ENCODE assay signal across 9 cellular contexts in genomic region chr6:44925100-44925739, GRCh38.
DNase-seq lines count a peak whose midpoint lies in the region; ATAC-seq and TF ChIP-seq lines count a peak whose summit lies in the region.
"Had no signal": no experiment of that assay in that cellular context is flagged by ENCODE, and none has a peak within 500 bp of the region (broad histone marks: within the 10 kb centered on the region; RNA-seq: fewer than 3 reads in every experiment).

No MANE protein-coding gene starts in this region.

- H3K4me1 ChIP-seq in left ventricle myocardium inferior: peaks cover 19% of the 10 kb centered on the region

- TF ChIP-seq CTCF in left ventricle myocardium inferior (IDR thresholded peaks at IDR 0.05; ENCODE audit: borderline replicate concordance): no peak

- POLR2A ChIA-PET in naive thymus-derived CD8-positive, alpha-beta T cell (lab: Charles Lee): no interaction called here

- no peaks in the 10 kb centered on the region for H3K27me3 ChIP-seq in left ventricle myocardium inferior (ENCODE audit: low read depth)

- no peak overlapping the region for H3K4me3 ChIP-seq in left ventricle myocardium inferior

- peak; percentile 30 for DNase-seq in NCI-H2171 treated with DMSO at 0.1 percent for 48 hours (lab: John Stamatoyannopoulos, UW)
- DNase-seq in NCI-H2171 (lab: John Stamatoyannopoulos, UW): no peak
- peak; percentile 56 for DNase-seq in NCI-H1436 treated with DMSO at 0.1 percent for 48 hours (lab: John Stamatoyannopoulos, UW)
- DNase-seq in naive thymus-derived CD8-positive, alpha-beta T cell: peak in 8 of 10 donors; percentile 54 to 86 (median 70)
- DNase-seq in GM19238 (ENCODE audit: insufficient read length, low spot score): no peak
- DNase-seq in left ventricle myocardium inferior: no peak
- DNase-seq: left cardiac atrium had no signal

- H3K36me3 Mint-ChIP-seq in activated naive CD8-positive, alpha-beta T cell: peaks cover 11% of the 10 kb centered on the region
- H3K36me3 Mint-ChIP-seq in naive thymus-derived CD8-positive, alpha-beta T cell: peaks cover 5 to 11% (median 6%) of the 10 kb centered on the region in 3 donors

- H3K27ac ChIP-seq in left ventricle myocardium inferior (replicated peaks): no peak overlapping the region

- peak overlapping the region; percentile 81 for H3K27ac Mint-ChIP-seq in activated naive CD8-positive, alpha-beta T cell
- peak overlapping the region; percentile 61 to 96 (median 92) for H3K27ac Mint-ChIP-seq in naive thymus-derived CD8-positive, alpha-beta T cell

- H3K9me3 ChIP-seq in left ventricle myocardium inferior (replicated peaks): no peaks in the 10 kb centered on the region

- no peaks in the 10 kb centered on the region for H3K36me3 ChIP-seq in left ventricle myocardium inferior

- intact Hi-C loops in left ventricle myocardium inferior (cut with micrococcal nuclease): no loop called here

- H3K9me3 Mint-ChIP-seq in activated naive CD8-positive, alpha-beta T cell (ENCODE audit: low read depth): peaks cover 5% of the 10 kb centered on the region
- H3K9me3 Mint-ChIP-seq in naive thymus-derived CD8-positive, alpha-beta T cell: peaks cover 0 to 9% (median 0%) of the 10 kb centered on the region in 9 donors

- H3K4me1 Mint-ChIP-seq in activated naive CD8-positive, alpha-beta T cell (ENCODE audit: low read depth): peaks cover 62% of the 10 kb centered on the region
- H3K4me1 Mint-ChIP-seq in naive thymus-derived CD8-positive, alpha-beta T cell: peaks cover 21 to 64% (median 52%) of the 10 kb centered on the region in 4 donors

- H3K27me3 Mint-ChIP-seq in activated naive CD8-positive, alpha-beta T cell: no peaks in the 10 kb centered on the region
- H3K27me3 Mint-ChIP-seq in naive thymus-derived CD8-positive, alpha-beta T cell: no peaks in the 10 kb centered on the region

- peak; percentile 83 to 97 for ATAC-seq in naive thymus-derived CD8-positive, alpha-beta T cell
- ATAC-seq in HG03439 (IDR thresholded peaks at IDR 0.05; ENCODE audit: unreplicated experiment): no peak

- H3K4me3 Mint-ChIP-seq in activated naive CD8-positive, alpha-beta T cell: peak overlapping the region; percentile 72
- H3K4me3 Mint-ChIP-seq in naive thymus-derived CD8-positive, alpha-beta T cell: peak overlapping the region; percentile 36 to 73 (median 54)

Comparison
In these comparisons a context has a peak if more than half of its experiments do, and no peak if none do; other contexts are left out.
1. DNase-seq: peak in NCI-H2171 treated with DMSO at 0.1 percent for 48 hours (single experiment), NCI-H1436 treated with DMSO at 0.1 percent for 48 hours (single experiment) and naive thymus-derived CD8-positive, alpha-beta T cell (8 of 10); none in NCI-H2171 (single experiment), GM19238 (single experiment) and left ventricle myocardium inferior (single experiment).